ENCODE assay signal across 1 cellular context in the genomic region with DNA sequence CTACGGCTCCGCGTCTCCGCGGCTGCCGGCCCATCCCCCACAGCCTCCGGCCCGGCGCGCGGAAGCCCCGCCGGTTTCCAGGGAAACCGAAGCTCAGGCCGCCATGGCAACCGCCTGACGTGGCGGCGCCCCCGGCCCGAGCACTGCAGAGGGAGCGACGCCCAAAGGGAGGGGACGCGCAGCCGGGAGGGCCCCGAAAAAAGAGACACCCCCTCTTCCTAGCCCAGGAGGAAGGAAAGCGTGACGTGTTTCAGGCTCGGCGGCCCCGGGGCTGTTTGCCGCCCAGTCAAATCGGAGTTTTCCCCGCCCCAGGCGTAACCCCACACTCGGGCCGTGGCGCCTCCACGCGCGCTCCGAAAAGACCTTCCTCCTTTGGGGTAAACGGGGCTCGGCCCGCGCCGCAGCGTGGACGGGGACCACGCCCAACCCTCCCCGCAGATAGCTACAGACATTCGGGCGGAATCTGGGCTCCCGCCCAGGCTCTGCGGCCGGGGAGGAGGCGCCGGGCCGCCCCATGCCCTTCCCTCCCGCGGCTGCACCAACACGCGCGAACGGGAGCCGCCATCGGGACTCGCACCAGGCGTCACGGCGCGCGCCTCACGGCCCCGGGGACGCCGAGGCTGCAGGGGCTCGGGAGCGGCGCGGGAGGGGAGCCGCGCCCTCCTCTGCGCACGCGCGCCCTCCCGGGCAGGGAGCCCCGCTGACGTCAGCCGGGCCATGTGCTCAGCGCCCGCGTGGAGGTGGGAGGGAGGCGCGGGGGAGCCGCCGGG.
TF ChIP-seq lines count a peak whose summit lies in the region.

No MANE protein-coding gene starts in this region.

TF ChIP-seq in K562, 482 proteins besides CTCF, POLR2A, EP300 and RAD21 (continued from another document and continues in another):
- TF ChIP-seq, protein P1, sequence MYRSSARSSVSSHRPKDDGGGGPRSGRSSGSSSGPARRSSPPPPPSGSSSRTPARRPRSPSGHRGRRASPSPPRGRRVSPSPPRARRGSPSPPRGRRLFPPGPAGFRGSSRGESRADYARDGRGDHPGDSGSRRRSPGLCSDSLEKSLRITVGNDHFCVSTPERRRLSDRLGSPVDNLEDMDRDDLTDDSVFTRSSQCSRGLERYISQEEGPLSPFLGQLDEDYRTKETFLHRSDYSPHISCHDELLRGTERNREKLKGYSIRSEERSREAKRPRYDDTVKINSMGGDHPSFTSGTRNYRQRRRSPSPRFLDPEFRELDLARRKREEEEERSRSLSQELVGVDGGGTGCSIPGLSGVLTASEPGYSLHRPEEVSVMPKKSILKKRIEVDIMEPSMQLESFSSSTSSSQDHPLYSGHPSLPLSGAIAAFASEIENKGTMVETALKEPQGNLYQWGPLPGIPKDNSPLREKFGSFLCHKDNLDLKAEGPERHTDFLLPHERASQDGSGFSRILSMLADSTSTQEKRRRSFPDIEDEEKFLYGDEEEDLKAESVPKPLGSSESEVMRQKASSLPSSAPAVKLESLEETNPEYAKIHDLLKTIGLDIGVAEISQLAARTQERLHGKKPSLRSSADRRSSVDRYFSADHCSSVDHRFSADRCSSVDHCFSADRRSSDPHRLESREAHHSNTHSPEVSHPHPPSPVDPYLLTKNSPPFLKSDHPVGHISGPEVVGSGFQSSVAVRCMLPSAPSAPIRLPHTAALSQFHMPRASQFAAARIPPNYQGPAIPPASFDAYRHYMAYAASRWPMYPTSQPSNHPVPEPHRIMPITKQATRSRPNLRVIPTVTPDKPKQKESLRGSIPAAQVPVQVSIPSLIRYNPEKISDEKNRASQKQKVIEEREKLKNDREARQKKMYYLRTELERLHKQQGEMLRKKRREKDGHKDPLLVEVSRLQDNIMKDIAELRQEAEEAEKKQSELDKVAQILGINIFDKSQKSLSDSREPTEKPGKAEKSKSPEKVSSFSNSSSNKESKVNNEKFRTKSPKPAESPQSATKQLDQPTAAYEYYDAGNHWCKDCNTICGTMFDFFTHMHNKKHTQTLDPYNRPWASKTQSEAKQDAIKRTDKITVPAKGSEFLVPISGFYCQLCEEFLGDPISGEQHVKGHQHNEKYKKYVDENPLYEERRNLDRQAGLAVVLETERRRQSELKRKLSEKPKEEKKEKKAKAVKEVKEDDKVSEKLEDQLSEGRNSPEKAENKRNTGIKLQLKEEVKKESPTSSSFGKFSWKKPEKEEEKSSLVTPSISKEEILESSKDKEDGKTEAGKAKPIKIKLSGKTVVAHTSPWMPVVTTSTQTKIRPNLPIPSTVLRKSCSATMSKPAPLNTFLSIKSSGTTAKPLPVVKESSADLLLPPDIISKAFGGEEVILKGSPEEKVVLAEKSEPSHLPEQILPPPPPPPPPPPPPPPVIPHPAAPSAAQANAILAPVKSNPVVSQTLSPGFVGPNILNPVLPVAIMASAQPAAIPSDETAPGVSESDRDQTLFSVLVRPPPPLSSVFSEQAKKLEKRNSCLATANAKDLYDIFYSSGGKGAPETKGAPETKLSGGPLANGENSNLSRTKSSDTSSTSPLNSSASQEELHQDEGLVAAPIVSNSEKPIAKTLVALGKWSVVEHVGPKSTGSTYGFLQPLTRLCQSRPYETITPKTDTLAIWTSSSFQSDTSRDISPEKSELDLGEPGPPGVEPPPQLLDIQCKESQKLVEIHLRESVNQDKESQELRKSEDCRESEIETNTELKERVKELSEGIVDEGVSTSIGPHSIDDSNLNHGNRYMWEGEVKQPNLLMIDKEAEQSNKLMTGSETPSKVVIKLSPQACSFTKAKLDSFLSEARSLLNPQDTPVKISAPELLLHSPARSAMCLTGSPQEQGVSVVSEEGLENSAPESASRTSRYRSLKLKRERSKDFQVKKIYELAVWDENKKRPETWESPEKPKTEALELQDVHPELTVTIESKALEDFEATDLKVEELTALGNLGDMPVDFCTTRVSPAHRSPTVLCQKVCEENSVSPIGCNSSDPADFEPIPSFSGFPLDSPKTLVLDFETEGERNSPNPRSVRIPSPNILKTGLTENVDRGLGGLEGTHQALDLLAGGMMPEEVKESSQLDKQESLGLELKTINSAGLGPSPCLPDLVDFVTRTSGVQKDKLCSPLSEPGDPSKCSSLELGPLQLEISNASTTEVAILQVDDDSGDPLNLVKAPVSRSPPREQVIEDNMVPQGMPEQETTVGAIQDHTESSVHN (IDR thresholded peaks at IDR 0.05; ENCODE audit: borderline replicate concordance in 1 of 2, low read depth in 1 of 2) = no peak
- TF ChIP-seq POLR2G (IDR thresholded peaks at IDR 0.05; ENCODE audit: low read depth, low read length) (peak; percentile 83), PHF8 (IDR thresholded peaks at IDR 0.05; ENCODE audit: borderline replicate concordance, low read length) (peak; percentile 45; the same call in 1 of the 2 replicates), C11orf30 (IDR thresholded peaks at IDR 0.05; ENCODE audit: low read depth) (no peak), ZNF24 (IDR thresholded peaks at IDR 0.05) (no peak), FIP1L1 (IDR thresholded peaks at IDR 0.05; ENCODE audit: low read depth, low read length, poor library complexity, severe bottlenecking) (peak; percentile 53), ZNF445 (CRISPR knock-in tag; IDR thresholded peaks at IDR 0.05; ENCODE audit: low read depth) (no peak), CEBPB (tag; IDR thresholded peaks at IDR 0.05) (no peak), CBX2 (IDR thresholded peaks at IDR 0.05; ENCODE audit: insufficient read depth, low read length, poor library complexity, severe bottlenecking) (no peak), SRF (CRISPR knock-in tag; IDR thresholded peaks at IDR 0.05) (no peak), TAL1 (IDR thresholded peaks at IDR 0.05) (no peak), BRD9 (IDR thresholded peaks at IDR 0.05; ENCODE audit: low read depth, partially characterized antibody) (no peak), SNRNP70 (optimal IDR thresholded peaks at IDR 0.05; ENCODE audit: low read depth, low read length) (no peak), CBX8 (IDR thresholded peaks at IDR 0.05; ENCODE audit: borderline replicate concordance, extremely low read depth, low read depth, low read length, poor library complexity, severe bottlenecking) (no peak), KDM5B (IDR thresholded peaks at IDR 0.05; ENCODE audit: insufficient replicate concordance, low read depth, low read length) (no peak), TBL1XR1 (IDR thresholded peaks at IDR 0.05; ENCODE audit: low read length in 2 of 2) (no peak), ZNF316 (IDR thresholded peaks at IDR 0.05) (no peak), NRF1 (conservative IDR thresholded peaks at IDR 0.05 in 1 of 2, IDR thresholded peaks at IDR 0.05 in 1 of 2) (peak in 1 of 2 experiments; percentile 89; a peak in 3 of 4 replicates), RFX7 (CRISPR knock-in tag; IDR thresholded peaks at IDR 0.05) (no peak), PHTF2 (CRISPR knock-in tag; IDR thresholded peaks at IDR 0.05) (no peak), RBM17 (IDR thresholded peaks at IDR 0.05; ENCODE audit: borderline replicate concordance, low read depth, low read length) (no peak), RBFOX2 (IDR thresholded peaks at IDR 0.05; ENCODE audit: low read depth, low read length) (peak; percentile 85)
- TF ChIP-seq, protein P2, sequence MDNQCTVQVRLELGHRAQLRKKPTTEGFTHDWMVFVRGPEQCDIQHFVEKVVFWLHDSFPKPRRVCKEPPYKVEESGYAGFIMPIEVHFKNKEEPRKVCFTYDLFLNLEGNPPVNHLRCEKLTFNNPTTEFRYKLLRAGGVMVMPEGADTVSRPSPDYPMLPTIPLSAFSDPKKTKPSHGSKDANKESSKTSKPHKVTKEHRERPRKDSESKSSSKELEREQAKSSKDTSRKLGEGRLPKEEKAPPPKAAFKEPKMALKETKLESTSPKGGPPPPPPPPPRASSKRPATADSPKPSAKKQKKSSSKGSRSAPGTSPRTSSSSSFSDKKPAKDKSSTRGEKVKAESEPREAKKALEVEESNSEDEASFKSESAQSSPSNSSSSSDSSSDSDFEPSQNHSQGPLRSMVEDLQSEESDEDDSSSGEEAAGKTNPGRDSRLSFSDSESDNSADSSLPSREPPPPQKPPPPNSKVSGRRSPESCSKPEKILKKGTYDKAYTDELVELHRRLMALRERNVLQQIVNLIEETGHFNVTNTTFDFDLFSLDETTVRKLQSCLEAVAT (IDR thresholded peaks at IDR 0.05) = no peak
- TF ChIP-seq, protein P3, sequence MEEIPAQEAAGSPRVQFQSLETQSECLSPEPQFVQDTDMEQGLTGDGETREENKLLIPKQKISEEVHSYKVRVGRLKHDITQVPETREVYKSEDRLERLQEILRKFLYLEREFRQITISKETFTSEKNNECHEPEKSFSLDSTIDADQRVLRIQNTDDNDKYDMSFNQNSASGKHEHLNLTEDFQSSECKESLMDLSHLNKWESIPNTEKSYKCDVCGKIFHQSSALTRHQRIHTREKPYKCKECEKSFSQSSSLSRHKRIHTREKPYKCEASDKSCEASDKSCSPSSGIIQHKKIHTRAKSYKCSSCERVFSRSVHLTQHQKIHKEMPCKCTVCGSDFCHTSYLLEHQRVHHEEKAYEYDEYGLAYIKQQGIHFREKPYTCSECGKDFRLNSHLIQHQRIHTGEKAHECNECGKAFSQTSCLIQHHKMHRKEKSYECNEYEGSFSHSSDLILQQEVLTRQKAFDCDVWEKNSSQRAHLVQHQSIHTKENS (CRISPR knock-in tag; IDR thresholded peaks at IDR 0.05) = no peak
- TF ChIP-seq, protein P4, sequence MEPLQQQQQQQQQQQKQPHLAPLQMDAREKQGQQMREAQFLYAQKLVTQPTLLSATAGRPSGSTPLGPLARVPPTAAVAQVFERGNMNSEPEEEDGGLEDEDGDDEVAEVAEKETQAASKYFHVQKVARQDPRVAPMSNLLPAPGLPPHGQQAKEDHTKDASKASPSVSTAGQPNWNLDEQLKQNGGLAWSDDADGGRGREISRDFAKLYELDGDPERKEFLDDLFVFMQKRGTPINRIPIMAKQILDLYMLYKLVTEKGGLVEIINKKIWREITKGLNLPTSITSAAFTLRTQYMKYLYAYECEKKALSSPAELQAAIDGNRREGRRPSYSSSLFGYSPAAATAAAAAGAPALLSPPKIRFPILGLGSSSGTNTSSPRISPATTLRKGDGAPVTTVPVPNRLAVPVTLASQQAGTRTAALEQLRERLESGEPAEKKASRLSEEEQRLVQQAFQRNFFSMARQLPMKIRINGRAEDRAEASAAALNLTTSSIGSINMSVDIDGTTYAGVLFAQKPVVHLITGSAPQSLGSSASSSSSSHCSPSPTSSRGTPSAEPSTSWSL (CRISPR knock-in tag; IDR thresholded peaks at IDR 0.05; ENCODE audit: borderline replicate concordance) = no peak
- TF ChIP-seq, protein P5, sequence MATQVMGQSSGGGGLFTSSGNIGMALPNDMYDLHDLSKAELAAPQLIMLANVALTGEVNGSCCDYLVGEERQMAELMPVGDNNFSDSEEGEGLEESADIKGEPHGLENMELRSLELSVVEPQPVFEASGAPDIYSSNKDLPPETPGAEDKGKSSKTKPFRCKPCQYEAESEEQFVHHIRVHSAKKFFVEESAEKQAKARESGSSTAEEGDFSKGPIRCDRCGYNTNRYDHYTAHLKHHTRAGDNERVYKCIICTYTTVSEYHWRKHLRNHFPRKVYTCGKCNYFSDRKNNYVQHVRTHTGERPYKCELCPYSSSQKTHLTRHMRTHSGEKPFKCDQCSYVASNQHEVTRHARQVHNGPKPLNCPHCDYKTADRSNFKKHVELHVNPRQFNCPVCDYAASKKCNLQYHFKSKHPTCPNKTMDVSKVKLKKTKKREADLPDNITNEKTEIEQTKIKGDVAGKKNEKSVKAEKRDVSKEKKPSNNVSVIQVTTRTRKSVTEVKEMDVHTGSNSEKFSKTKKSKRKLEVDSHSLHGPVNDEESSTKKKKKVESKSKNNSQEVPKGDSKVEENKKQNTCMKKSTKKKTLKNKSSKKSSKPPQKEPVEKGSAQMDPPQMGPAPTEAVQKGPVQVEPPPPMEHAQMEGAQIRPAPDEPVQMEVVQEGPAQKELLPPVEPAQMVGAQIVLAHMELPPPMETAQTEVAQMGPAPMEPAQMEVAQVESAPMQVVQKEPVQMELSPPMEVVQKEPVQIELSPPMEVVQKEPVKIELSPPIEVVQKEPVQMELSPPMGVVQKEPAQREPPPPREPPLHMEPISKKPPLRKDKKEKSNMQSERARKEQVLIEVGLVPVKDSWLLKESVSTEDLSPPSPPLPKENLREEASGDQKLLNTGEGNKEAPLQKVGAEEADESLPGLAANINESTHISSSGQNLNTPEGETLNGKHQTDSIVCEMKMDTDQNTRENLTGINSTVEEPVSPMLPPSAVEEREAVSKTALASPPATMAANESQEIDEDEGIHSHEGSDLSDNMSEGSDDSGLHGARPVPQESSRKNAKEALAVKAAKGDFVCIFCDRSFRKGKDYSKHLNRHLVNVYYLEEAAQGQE (CRISPR knock-in tag; IDR thresholded peaks at IDR 0.05; ENCODE audit: low read depth) = peak; percentile 43; the same call in 1 of the 2 replicates
- TF ChIP-seq, protein P6, sequence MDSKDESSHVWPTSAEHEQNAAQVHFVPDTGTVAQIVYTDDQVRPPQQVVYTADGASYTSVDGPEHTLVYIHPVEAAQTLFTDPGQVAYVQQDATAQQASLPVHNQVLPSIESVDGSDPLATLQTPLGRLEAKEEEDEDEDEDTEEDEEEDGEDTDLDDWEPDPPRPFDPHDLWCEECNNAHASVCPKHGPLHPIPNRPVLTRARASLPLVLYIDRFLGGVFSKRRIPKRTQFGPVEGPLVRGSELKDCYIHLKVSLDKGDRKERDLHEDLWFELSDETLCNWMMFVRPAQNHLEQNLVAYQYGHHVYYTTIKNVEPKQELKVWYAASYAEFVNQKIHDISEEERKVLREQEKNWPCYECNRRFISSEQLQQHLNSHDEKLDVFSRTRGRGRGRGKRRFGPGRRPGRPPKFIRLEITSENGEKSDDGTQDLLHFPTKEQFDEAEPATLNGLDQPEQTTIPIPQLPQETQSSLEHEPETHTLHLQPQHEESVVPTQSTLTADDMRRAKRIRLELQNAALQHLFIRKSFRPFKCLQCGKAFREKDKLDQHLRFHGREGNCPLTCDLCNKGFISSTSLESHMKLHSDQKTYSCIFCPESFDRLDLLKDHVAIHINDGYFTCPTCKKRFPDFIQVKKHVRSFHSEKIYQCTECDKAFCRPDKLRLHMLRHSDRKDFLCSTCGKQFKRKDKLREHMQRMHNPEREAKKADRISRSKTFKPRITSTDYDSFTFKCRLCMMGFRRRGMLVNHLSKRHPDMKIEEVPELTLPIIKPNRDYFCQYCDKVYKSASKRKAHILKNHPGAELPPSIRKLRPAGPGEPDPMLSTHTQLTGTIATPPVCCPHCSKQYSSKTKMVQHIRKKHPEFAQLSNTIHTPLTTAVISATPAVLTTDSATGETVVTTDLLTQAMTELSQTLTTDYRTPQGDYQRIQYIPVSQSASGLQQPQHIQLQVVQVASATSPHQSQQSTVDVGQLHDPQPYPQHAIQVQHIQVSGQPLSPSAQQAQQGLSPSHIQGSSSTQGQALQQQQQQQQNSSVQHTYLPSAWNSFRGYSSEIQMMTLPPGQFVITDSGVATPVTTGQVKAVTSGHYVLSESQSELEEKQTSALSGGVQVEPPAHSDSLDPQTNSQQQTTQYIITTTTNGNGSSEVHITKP (IDR thresholded peaks at IDR 0.05; ENCODE audit: partially characterized antibody) = no peak
- TF ChIP-seq, protein P7, sequence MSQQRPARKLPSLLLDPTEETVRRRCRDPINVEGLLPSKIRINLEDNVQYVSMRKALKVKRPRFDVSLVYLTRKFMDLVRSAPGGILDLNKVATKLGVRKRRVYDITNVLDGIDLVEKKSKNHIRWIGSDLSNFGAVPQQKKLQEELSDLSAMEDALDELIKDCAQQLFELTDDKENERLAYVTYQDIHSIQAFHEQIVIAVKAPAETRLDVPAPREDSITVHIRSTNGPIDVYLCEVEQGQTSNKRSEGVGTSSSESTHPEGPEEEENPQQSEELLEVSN (IDR thresholded peaks at IDR 0.05; ENCODE audit: borderline replicate concordance in 1 of 2, extremely low read depth in 1 of 2, insufficient read depth in 1 of 2, insufficient read length in 1 of 2, low read depth in 1 of 2, low read length in 1 of 2, poor library complexity in 1 of 2, severe bottlenecking in 1 of 2) = peak; percentile 62 to 76
